Comparison of ENCODE assay signal across 26 cellular contexts in the genomic region with DNA sequence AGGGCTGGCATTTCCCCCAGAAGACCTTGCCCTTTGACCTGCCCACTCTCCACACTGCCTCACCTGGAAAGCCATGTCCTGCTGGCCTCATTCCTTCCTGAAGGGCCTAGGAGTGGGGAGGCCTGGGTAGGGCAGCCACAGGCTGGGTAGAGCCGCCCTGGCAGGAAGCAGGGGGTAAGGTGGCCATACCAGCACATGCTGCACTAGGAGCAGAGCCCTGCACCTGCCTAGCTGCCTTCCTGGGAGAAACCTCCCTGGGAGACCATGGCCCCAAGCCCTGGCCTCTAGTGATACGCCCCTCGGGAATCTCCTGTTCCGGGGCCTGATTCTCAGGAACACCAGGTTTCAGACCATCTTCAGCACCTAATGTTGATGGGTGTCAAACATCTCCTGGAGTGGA.
"Had no signal": no experiment of that assay in that cellular context is flagged by ENCODE, and none has a peak within 500 bp of the region (broad histone marks: within the 10 kb centered on the region; RNA-seq: fewer than 3 reads in every experiment).

No MANE protein-coding gene starts in this region.

- H3K4me3 ChIP-seq: colonic mucosa, coronary artery, dorsolateral prefrontal cortex, esophagus muscularis mucosa, esophagus squamous epithelium, gastrocnemius medialis, gastroesophageal sphincter, heart left ventricle, heart right ventricle had no signal

- FAIRE-seq: colon, endometrium, endothelial cell of umbilical vein, frontal cortex had no signal

- DNase-seq: colonic mucosa; cortex of kidney; dorsolateral prefrontal cortex; effector CD4-positive, alpha-beta T cell; effector CD8-positive, alpha-beta T cell; effector memory CD4-positive, alpha-beta T cell; effector memory CD8-positive, alpha-beta T cell; endodermal cell; erythroblast; esophagus squamous epithelium; foreskin fibroblast; foreskin keratinocyte; foreskin melanocyte; gastrocnemius medialis; glutamatergic neuron; head of caudate nucleus; heart left ventricle; heart right ventricle had no signal

- H3K27ac ChIP-seq: colonic mucosa, coronary artery, dorsolateral prefrontal cortex, epithelial cell of prostate, esophagus muscularis mucosa, esophagus squamous epithelium, foreskin keratinocyte, gastrocnemius medialis, gastroesophageal sphincter, heart left ventricle, heart right ventricle had no signal

- H3K9me3 ChIP-seq: colonic mucosa, esophagus muscularis mucosa, esophagus squamous epithelium, gastrocnemius medialis, gastroesophageal sphincter, heart left ventricle, heart right ventricle had no signal

- H3K27me3 ChIP-seq: colonic mucosa, dorsolateral prefrontal cortex, esophagus muscularis mucosa, esophagus squamous epithelium, foreskin keratinocyte, gastrocnemius medialis, gastroesophageal sphincter, heart left ventricle, heart right ventricle had no signal

- H3K36me3 ChIP-seq: colonic mucosa, esophagus muscularis mucosa, esophagus squamous epithelium, gastrocnemius medialis, gastroesophageal sphincter, heart left ventricle, heart right ventricle had no signal

- H3K4me1 ChIP-seq: colonic mucosa, esophagus muscularis mucosa, foreskin keratinocyte, gastrocnemius medialis, gastroesophageal sphincter had no signal
